Comparison of ENCODE assay signal across 16 cellular contexts in the genomic region with DNA sequence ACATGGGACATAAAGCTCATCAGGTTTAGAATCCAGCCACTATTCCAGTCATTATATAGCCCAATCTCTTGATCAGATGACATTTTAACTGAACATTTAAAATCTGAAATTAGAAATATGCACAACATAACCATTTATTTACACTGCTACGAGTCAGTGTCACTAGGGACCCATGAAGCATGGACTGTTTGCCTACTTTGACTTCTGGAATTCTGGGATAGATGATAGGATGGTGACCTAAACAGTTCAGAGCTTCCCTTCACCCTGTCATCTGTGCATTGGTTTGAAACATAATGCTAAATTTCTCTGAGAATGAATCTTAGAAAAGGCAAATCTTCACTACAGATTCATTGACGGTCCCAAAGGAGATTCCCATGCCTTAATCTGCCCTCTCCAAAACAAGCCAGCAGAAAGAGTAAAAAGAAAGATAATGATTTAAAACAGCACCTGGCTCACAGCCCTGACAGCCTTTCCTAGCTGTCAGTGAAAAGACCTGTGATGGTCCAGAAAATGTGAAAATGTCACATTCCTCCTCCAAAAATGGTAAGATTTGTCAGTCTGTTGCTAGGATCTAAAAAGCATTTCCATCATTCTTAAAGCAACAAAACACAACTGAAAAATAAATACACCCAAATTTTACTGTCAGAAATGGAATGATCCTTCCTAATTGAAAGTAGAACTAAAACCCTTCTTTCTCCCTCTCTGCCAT. TPM values are rescaled to one million over a fixed set of nuclear protein-coding genes. Genes with fewer than 3 reads are reported as not detected.
DNase-seq lines count a peak whose midpoint lies in the region; ATAC-seq, FAIRE-seq and TF ChIP-seq lines count a peak whose summit lies in the region.
"Had no signal": no experiment of that assay in that cellular context is flagged by ENCODE, and none has a peak within 500 bp of the region (broad histone marks: within the 10 kb centered on the region; RNA-seq: fewer than 3 reads in every experiment).

No MANE protein-coding gene starts in this region.

- no peaks in the 10 kb centered on the region for H4K20me1 ChIP-seq in HCT116 (ENCODE audit: insufficient read depth)

- no peak for TF ChIP-seq POLR2A in HCT116 (IDR thresholded peaks at IDR 0.05; ENCODE audit: borderline replicate concordance, extremely low read depth, insufficient read depth, insufficient read length)

- intact Hi-C loops in HCT116 (cut with micrococcal nuclease): no loop called here

- no peak for FAIRE-seq in RCC 7860 (lab: Jason Lieb, UNC)

- peak overlapping the region; percentile 19; the same call in 1 of the 2 replicates for H3K4me2 ChIP-seq in HCT116 (ENCODE audit: low read length)
- H3K4me2 ChIP-seq: KMS-11 had no signal

- peak overlapping the region in 1 of 5 experiments; percentile 20 for H3K4me3 Mint-ChIP-seq in brain
- no peak overlapping the region for H3K4me3 Mint-ChIP-seq in nephron progenitor cell
- no peak overlapping the region for H3K4me3 Mint-ChIP-seq in HFFc6

- TF ChIP-seq CTCF in HCT116 (IDR thresholded peaks at IDR 0.05 in 2 of 3, conservative IDR thresholded peaks at IDR 0.05 in 1 of 3; ENCODE audit: borderline replicate concordance in 1 of 3, insufficient read depth in 1 of 3, low read depth in 2 of 3, low read length in 2 of 3) (no peak), brain (conservative IDR thresholded peaks at IDR 0.05) (no peak), nephron progenitor cell (IDR thresholded peaks at IDR 0.05) (no peak), HFFc6 (IDR thresholded peaks at IDR 0.05) (no peak)

- no peaks in the 10 kb centered on the region for H3K27me3 Mint-ChIP-seq in brain
- no peaks in the 10 kb centered on the region for H3K27me3 Mint-ChIP-seq in nephron progenitor cell (ENCODE audit: low read depth, poor library complexity)
- no peaks in the 10 kb centered on the region; the same call in 1 of the 2 replicates for H3K27me3 Mint-ChIP-seq in HFFc6 (ENCODE audit: insufficient read depth)

- H3K27ac Mint-ChIP-seq in brain: peak overlapping the region in 4 of 5 experiments; percentile 16 to 65 (median 54)
- no peak overlapping the region for H3K27ac Mint-ChIP-seq in nephron progenitor cell
- H3K27ac Mint-ChIP-seq in HFFc6: no peak overlapping the region

- H3K4me1 ChIP-seq in HCT116 (ENCODE audit: control insufficient read depth in 1 of 2, insufficient read depth in 2 of 2, low read length in 2 of 2): peaks cover 0 to 9% of the 10 kb centered on the region in 2 experiments; a peak in 2 of 4 replicates

- no peak overlapping the region for H3K27ac ChIP-seq in HCT116 (ENCODE audit: low read depth, low read length)
- H3K27ac ChIP-seq: KMS-11 had no signal

- RAD21 ChIA-PET in HCT116 (lab: Charles Lee; ENCODE audit: low non-redundant PET in 1 of 2, low total read pairs in 2 of 2, uncharacterized antibody in 2 of 2, unreplicated experiment in 2 of 2): no interaction called here

- no peaks in the 10 kb centered on the region for H3K9me3 Mint-ChIP-seq in brain
- no peaks in the 10 kb centered on the region for H3K9me3 Mint-ChIP-seq in nephron progenitor cell
- H3K9me3 Mint-ChIP-seq in HFFc6: no peaks in the 10 kb centered on the region

- H3K9me3 ChIP-seq in HCT116 (ENCODE audit: control insufficient read depth in 1 of 2, insufficient read depth in 1 of 2, low read depth in 1 of 2, low read length in 2 of 2): no peaks in the 10 kb centered on the region

- H3K36me3 Mint-ChIP-seq in brain: no peaks in the 10 kb centered on the region
- H3K36me3 Mint-ChIP-seq in nephron progenitor cell (ENCODE audit: low read depth): no peaks in the 10 kb centered on the region
- no peaks in the 10 kb centered on the region for H3K36me3 Mint-ChIP-seq in HFFc6 (ENCODE audit: low read depth)

- no peak for ATAC-seq in HCT116
- no peak for ATAC-seq in HG03135 (IDR thresholded peaks at IDR 0.05; ENCODE audit: unreplicated experiment)

- CTCF ChIA-PET in HCT116 (lab: Charles Lee): interaction anchor here (0.9 to 1.7 kb wide), 5 partner anchors 10 to 217 kb away, joined by 3 to 7 read pairs (median 4); no protein-coding TSS in a partner anchor

- BruUV-seq in HCT116 (replicated peaks; lab: Mats Ljungman, UMichigan): no TSS peak

- POLR2A ChIA-PET in HCT116 (lab: Charles Lee): no interaction called here

- no peaks in the 10 kb centered on the region; the same call in 1 of the 2 replicates for H3K9me2 ChIP-seq in HCT116 (ENCODE audit: insufficient read depth)

- no peak for DNase-seq in HCT116 (ENCODE audit: low read depth, low spot score)
- peak; percentile 12 for DNase-seq in left kidney (ENCODE audit: low read depth, low spot score)
- DNase-seq in stromal cell of bone marrow (ENCODE audit: low read depth): peak; percentile 41
- DNase-seq in nephron progenitor cell: no peak
- no peak for DNase-seq in HFFc6
- no peak for DNase-seq in RCC 7860 (ENCODE audit: low spot score)
- DNase-seq: C1 segment of cervical spinal cord, DMS 273 treated with DMSO at 0.1 percent for 48 hours, NCI-H1417 treated with DMSO at 0.1 percent for 48 hours, NCI-H2029, NCI-H2171 treated with DMSO at 0.1 percent for 48 hours, NCI-H510A treated with DMSO at 0.1 percent for 48 hours, SIG-M5 had no signal

- H3K79me2 ChIP-seq in HCT116 (ENCODE audit: insufficient read depth, low read length): no peaks in the 10 kb centered on the region

- no peaks in the 10 kb centered on the region for H3K36me3 ChIP-seq in HCT116 (ENCODE audit: control insufficient read depth in 1 of 2, insufficient read depth in 2 of 2, low read length in 2 of 2)

- H3K4me3 ChIP-seq in HCT116 (replicated peaks in 1 of 2; ENCODE audit: low read depth in 1 of 2, low read length in 2 of 2): no peak overlapping the region

- H2AFZ ChIP-seq in HCT116 (ENCODE audit: low read depth, low read length, poor library complexity, severe bottlenecking): peak overlapping the region; percentile 69

- no peak overlapping the region for H3K9ac ChIP-seq in HCT116 (ENCODE audit: low read length)
- H3K9ac ChIP-seq: KMS-11 had no signal

- peaks cover 22% of the 10 kb centered on the region for H3K4me1 Mint-ChIP-seq in brain
- H3K4me1 Mint-ChIP-seq in nephron progenitor cell: peaks cover 22% of the 10 kb centered on the region
- H3K4me1 Mint-ChIP-seq in HFFc6 (ENCODE audit: low read depth): peaks cover 33% of the 10 kb centered on the region

- no peak for TF ChIP-seq RAD21 in HCT116 (IDR thresholded peaks at IDR 0.05; ENCODE audit: low read depth)

- no peaks in the 10 kb centered on the region for H3K27me3 ChIP-seq in HCT116 (ENCODE audit: insufficient read depth, low read length)

TF ChIP-seq in HCT116, 20 proteins besides CTCF, POLR2A, EP300 and RAD21:
- TF ChIP-seq CEBPB (IDR thresholded peaks at IDR 0.05; ENCODE audit: low read depth) (no peak), ELF1 (IDR thresholded peaks at IDR 0.05; ENCODE audit: borderline replicate concordance, low read depth) (no peak), JUND (IDR thresholded peaks at IDR 0.05) (no peak), YY1 (IDR thresholded peaks at IDR 0.05; ENCODE audit: extremely low read depth, insufficient replicate concordance, low read depth, low read length) (no peak), MAX (IDR thresholded peaks at IDR 0.05) (no peak), FOSL1 (IDR thresholded peaks at IDR 0.05; ENCODE audit: low read depth) (no peak), REST (IDR thresholded peaks at IDR 0.05; ENCODE audit: low read depth) (no peak), ZFX (IDR thresholded peaks at IDR 0.05) (no peak), ATF3 (IDR thresholded peaks at IDR 0.05) (no peak), TCF7L2 (IDR thresholded peaks at IDR 0.05; ENCODE audit: borderline replicate concordance, extremely low read depth, insufficient read depth, insufficient read length) (no peak)

RNA-seq across cellular contexts. Expression of gene HERC3, which starts 18.8 kb away (rescaled TPM):
- total RNA-seq in HCT116 (2021; ENCODE audit: unreplicated experiment): 10.8 TPM
- polyA plus RNA-seq in HCT116 (2012): 6.3 and 7.2 TPM in 2 replicates
- polyA plus RNA-seq in brain (ENCODE audit: insufficient read depth, low read depth, low replicate concordance): 9.4 TPM
- 10 to 100 TPM; 16.5 to 32.2 (median 26.6) TPM for total RNA-seq in HFFc6 (2021; fragmentation: NEBNext Ultra II Directional; extraction: Animal tissue kit (Norgen Biotek cat#: 25700))

RNA-seq across cellular contexts. Expression of gene PYURF, which starts 49.9 kb away (rescaled TPM):
- 50.9 TPM for total RNA-seq in HCT116 (2021; ENCODE audit: unreplicated experiment)
- polyA plus RNA-seq in HCT116 (2012): 34.2 and 41.5 TPM in 2 replicates
- polyA plus RNA-seq in brain (ENCODE audit: insufficient read depth, low read depth, low replicate concordance): 40.8 TPM
- total RNA-seq in HFFc6 (2021; fragmentation: NEBNext Ultra II Directional; extraction: Animal tissue kit (Norgen Biotek cat#: 25700)): 10 to 100 TPM; 70.4 to 78.6 (median 73.5) TPM

Comparison
In these comparisons a context has a peak if more than half of its experiments do, and no peak if none do; other contexts are left out.
1. DNase-seq: peak in left kidney (single experiment) and stromal cell of bone marrow (single experiment); none in HCT116 (single experiment), nephron progenitor cell (single experiment), HFFc6 (single experiment) and RCC 7860 (single experiment).
2. H3K27ac Mint-ChIP-seq: peak in brain (4 of 5); none in nephron progenitor cell (single experiment) and HFFc6 (single experiment).